ENCODE assay signal across 19 cellular contexts in genomic region chr1:219506337-219506944, GRCh38.
"Had no signal": no experiment of that assay in that cellular context is flagged by ENCODE, and none has a peak within 500 bp of the region (broad histone marks: within the 10 kb centered on the region; RNA-seq: fewer than 3 reads in every experiment).

No MANE protein-coding gene starts in this region.

- H3K4me1 ChIP-seq: lower lobe of right lung, vagina had no signal

- H3K27me3 ChIP-seq: brain microvascular endothelial cell, esophagus muscularis mucosa, tibial nerve, vagina had no signal

- H3K9me3 ChIP-seq: esophagus muscularis mucosa, lower lobe of right lung, tibial nerve, vagina had no signal

- H3K36me3 ChIP-seq: brain microvascular endothelial cell, esophagus muscularis mucosa, lower lobe of right lung, tibial nerve, vagina had no signal

- H3K4me3 ChIP-seq: esophagus muscularis mucosa, lower lobe of right lung, skin epidermis, tibial nerve, vagina had no signal

- DNase-seq: activated B cell treated with CpG ODN at 0.5 μM for 24 hours; activated CD4-positive, alpha-beta T cell treated with anti-CD3 and anti-CD28 coated beads for 48 hours; activated CD8-positive, alpha-beta memory T cell treated with anti-CD3 and anti-CD28 coated beads for 24 hours; activated gamma-delta T cell treated with Interleukin-2 at 50 U/mL for 16 hours; activated naive CD8-positive, alpha-beta T cell treated with anti-CD3 and anti-CD28 coated beads for 36 hours; brain microvascular endothelial cell; cortex of kidney; effector CD4-positive, alpha-beta T cell; immature natural killer cell; left cardiac atrium; lower lobe of right lung; right cardiac atrium; stimulated activated CD4-positive, alpha-beta T cell treated with anti-CD3 and anti-CD28 coated beads, Interleukin-4, amount 100 ng/mL, for 24 hours; stimulated activated naive CD4-positive, alpha-beta T cell; substantia nigra had no signal

- H3K27ac ChIP-seq: brain microvascular endothelial cell, lower lobe of right lung, tibial nerve, vagina had no signal
